Comparison of ENCODE assay signal across 1 cellular context in genomic region chr19:48644839-48645651, GRCh38.
TF ChIP-seq lines count a peak whose summit lies in the region.

No MANE protein-coding gene starts in this region.

TF ChIP-seq in K562, 482 proteins besides CTCF, POLR2A, EP300 and RAD21 (continued from another document and continues in another):
- TF ChIP-seq, protein P1, sequence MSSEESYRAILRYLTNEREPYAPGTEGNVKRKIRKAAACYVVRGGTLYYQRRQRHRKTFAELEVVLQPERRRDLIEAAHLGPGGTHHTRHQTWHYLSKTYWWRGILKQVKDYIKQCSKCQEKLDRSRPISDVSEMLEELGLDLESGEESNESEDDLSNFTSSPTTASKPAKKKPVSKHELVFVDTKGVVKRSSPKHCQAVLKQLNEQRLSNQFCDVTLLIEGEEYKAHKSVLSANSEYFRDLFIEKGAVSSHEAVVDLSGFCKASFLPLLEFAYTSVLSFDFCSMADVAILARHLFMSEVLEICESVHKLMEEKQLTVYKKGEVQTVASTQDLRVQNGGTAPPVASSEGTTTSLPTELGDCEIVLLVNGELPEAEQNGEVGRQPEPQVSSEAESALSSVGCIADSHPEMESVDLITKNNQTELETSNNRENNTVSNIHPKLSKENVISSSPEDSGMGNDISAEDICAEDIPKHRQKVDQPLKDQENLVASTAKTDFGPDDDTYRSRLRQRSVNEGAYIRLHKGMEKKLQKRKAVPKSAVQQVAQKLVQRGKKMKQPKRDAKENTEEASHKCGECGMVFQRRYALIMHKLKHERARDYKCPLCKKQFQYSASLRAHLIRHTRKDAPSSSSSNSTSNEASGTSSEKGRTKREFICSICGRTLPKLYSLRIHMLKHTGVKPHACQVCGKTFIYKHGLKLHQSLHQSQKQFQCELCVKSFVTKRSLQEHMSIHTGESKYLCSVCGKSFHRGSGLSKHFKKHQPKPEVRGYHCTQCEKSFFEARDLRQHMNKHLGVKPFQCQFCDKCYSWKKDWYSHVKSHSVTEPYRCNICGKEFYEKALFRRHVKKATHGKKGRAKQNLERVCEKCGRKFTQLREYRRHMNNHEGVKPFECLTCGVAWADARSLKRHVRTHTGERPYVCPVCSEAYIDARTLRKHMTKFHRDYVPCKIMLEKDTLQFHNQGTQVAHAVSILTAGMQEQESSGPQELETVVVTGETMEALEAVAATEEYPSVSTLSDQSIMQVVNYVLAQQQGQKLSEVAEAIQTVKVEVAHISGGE (CRISPR knock-in tag; IDR thresholded peaks at IDR 0.05), result peak in 1 of 3 experiments; percentile 85; a peak in 2 of 6 replicates
- TF ChIP-seq, protein P2, sequence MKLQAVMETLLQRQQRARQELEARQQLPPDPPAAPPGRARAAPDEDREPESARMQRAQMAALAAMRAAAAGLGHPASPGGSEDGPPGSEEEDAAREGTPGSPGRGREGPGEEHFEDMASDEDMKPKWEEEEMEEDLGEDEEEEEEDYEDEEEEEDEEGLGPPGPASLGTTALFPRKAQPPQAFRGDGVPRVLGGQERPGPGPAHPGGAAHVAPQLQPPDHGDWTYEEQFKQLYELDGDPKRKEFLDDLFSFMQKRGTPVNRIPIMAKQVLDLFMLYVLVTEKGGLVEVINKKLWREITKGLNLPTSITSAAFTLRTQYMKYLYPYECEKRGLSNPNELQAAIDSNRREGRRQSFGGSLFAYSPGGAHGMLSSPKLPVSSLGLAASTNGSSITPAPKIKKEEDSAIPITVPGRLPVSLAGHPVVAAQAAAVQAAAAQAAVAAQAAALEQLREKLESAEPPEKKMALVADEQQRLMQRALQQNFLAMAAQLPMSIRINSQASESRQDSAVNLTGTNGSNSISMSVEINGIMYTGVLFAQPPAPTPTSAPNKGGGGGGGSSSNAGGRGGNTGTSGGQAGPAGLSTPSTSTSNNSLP (IDR thresholded peaks at IDR 0.05; ENCODE audit: borderline replicate concordance, low read depth, low read length), result 0 out of 2 replicates have a peak, but pooled peaks have one; percentile 10
- TF ChIP-seq ZMIZ1 (IDR thresholded peaks at IDR 0.05; ENCODE audit: low read depth in 2 of 2, low read length in 2 of 2), result peak; percentile 26 to 64; a peak in 1 of 4 replicates
- peak; percentile 74 for TF ChIP-seq L3MBTL2 (IDR thresholded peaks at IDR 0.05)
- no peak for TF ChIP-seq ZNF184 (CRISPR knock-in tag; IDR thresholded peaks at IDR 0.05)
- TF ChIP-seq ZNF589 (CRISPR knock-in tag; IDR thresholded peaks at IDR 0.05; ENCODE audit: low read depth), result 0 out of 2 replicates have a peak, but pooled peaks have one; percentile 46
- no peak for TF ChIP-seq SMC3 (conservative IDR thresholded peaks at IDR 0.05; ENCODE audit: insufficient read depth, low read depth, low read length)
- TF ChIP-seq FOXK2 (conservative IDR thresholded peaks at IDR 0.05 in 1 of 2, IDR thresholded peaks at IDR 0.05 in 1 of 2; ENCODE audit: low read depth in 2 of 2), result no peak
- peak; percentile 11; the same call in 1 of the 2 replicates for TF ChIP-seq ARID1B (IDR thresholded peaks at IDR 0.05)
- TF ChIP-seq ZNF41 (CRISPR knock-in tag; conservative IDR thresholded peaks at IDR 0.05), result 0 out of 2 replicates have a peak, but pooled peaks have one; percentile 34
- TF ChIP-seq ZC3H4 (CRISPR knock-in tag; IDR thresholded peaks at IDR 0.05; ENCODE audit: borderline replicate concordance), result no peak
- TF ChIP-seq ZNF766 (CRISPR knock-in tag; conservative IDR thresholded peaks at IDR 0.05), result peak; percentile 97
- 0 out of 2 replicates have a peak, but pooled peaks have one; percentile 14 for TF ChIP-seq MYC (IDR thresholded peaks at IDR 0.05; ENCODE audit: low read depth, low read length)
- no peak for TF ChIP-seq MYC (CRISPR knock-in tag; IDR thresholded peaks at IDR 0.05; ENCODE audit: borderline replicate concordance, low read depth)
- no peak for TF ChIP-seq ZNF121 (CRISPR knock-in tag; conservative IDR thresholded peaks at IDR 0.05)
- TF ChIP-seq SRSF9 (IDR thresholded peaks at IDR 0.05; ENCODE audit: borderline replicate concordance, low read depth, low read length), result no peak
- TF ChIP-seq ZNF717 (CRISPR knock-in tag; IDR thresholded peaks at IDR 0.05), result no peak
- TF ChIP-seq EGR1 (conservative IDR thresholded peaks at IDR 0.05), result peak; percentile 95
- TF ChIP-seq LARP7 (IDR thresholded peaks at IDR 0.05), result no peak
- TF ChIP-seq ZNF140 (CRISPR knock-in tag; IDR thresholded peaks at IDR 0.05), result no peak
- TF ChIP-seq ZNF263 (CRISPR knock-in tag; IDR thresholded peaks at IDR 0.05; ENCODE audit: borderline replicate concordance), result no peak
- TF ChIP-seq GTF2E2 (tag; IDR thresholded peaks at IDR 0.05), result no peak
- TF ChIP-seq NRF1 (conservative IDR thresholded peaks at IDR 0.05 in 1 of 2, IDR thresholded peaks at IDR 0.05 in 1 of 2), result peak in 1 of 2 experiments; percentile 40; a peak in 2 of 4 replicates
- no peak for TF ChIP-seq TAL1 (IDR thresholded peaks at IDR 0.05)
- TF ChIP-seq ZBTB5 (IDR thresholded peaks at IDR 0.05), result no peak
- TF ChIP-seq SIRT6 (IDR thresholded peaks at IDR 0.05; ENCODE audit: low read depth, low read length), result no peak
- no peak for TF ChIP-seq PPARD (CRISPR knock-in tag; IDR thresholded peaks at IDR 0.05)
- TF ChIP-seq PHF8 (IDR thresholded peaks at IDR 0.05; ENCODE audit: borderline replicate concordance, low read length), result no peak; the same call in 1 of the 2 replicates
- no peak for TF ChIP-seq RFX1 (IDR thresholded peaks at IDR 0.05)
- TF ChIP-seq HMG20A (CRISPR knock-in tag; conservative IDR thresholded peaks at IDR 0.05), result no peak
- TF ChIP-seq BCL6 (CRISPR knock-in tag; IDR thresholded peaks at IDR 0.05), result 0 out of 2 replicates have a peak, but pooled peaks have one; percentile 18
- TF ChIP-seq TAF9B (IDR thresholded peaks at IDR 0.05; ENCODE audit: partially characterized antibody), result no peak
- no peak for TF ChIP-seq SMAD4 (CRISPR knock-in tag; conservative IDR thresholded peaks at IDR 0.05)
- TF ChIP-seq GTF2F1 (IDR thresholded peaks at IDR 0.05; ENCODE audit: low read depth, low read length), result no peak
- TF ChIP-seq PML (IDR thresholded peaks at IDR 0.05; ENCODE audit: low read length), result no peak
- TF ChIP-seq ZNF282 (CRISPR knock-in tag; IDR thresholded peaks at IDR 0.05), result no peak
- TF ChIP-seq ERF (CRISPR knock-in tag; IDR thresholded peaks at IDR 0.05), result no peak
- 0 out of 4 replicates have a peak, but pooled peaks of 1 of the 2 experiments have one; percentile 54 for TF ChIP-seq TEAD1 (CRISPR knock-in tag; IDR thresholded peaks at IDR 0.05)
- TF ChIP-seq RBM14 (IDR thresholded peaks at IDR 0.05; ENCODE audit: borderline replicate concordance, insufficient read depth, low read depth, low read length), result no peak
- no peak for TF ChIP-seq SNRNP70 (optimal IDR thresholded peaks at IDR 0.05; ENCODE audit: low read depth, low read length)
- peak; percentile 96 for TF ChIP-seq ZNF197 (CRISPR knock-in tag; IDR thresholded peaks at IDR 0.05; ENCODE audit: low read depth)
- TF ChIP-seq, protein P3, sequence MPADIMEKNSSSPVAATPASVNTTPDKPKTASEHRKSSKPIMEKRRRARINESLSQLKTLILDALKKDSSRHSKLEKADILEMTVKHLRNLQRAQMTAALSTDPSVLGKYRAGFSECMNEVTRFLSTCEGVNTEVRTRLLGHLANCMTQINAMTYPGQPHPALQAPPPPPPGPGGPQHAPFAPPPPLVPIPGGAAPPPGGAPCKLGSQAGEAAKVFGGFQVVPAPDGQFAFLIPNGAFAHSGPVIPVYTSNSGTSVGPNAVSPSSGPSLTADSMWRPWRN (IDR thresholded peaks at IDR 0.05; ENCODE audit: low read depth), result no peak
- no peak for TF ChIP-seq PYGO2 (tag; IDR thresholded peaks at IDR 0.05)
- no peak for TF ChIP-seq ZNF77 (CRISPR knock-in tag; IDR thresholded peaks at IDR 0.05)
- no peak for TF ChIP-seq ZFP30 (CRISPR knock-in tag; IDR thresholded peaks at IDR 0.05; ENCODE audit: borderline replicate concordance)
- TF ChIP-seq MBD2 (IDR thresholded peaks at IDR 0.05; ENCODE audit: borderline replicate concordance, low read depth), result peak; percentile 82
- TF ChIP-seq CC2D1A (IDR thresholded peaks at IDR 0.05), result 0 out of 2 replicates have a peak, but pooled peaks have one; percentile 8
- TF ChIP-seq ZNF232 (CRISPR knock-in tag; IDR thresholded peaks at IDR 0.05), result no peak
